8 cellular contexts compared by ENCODE assay signal in genomic region chr5:32710859-32711692, GRCh38. TPM values are rescaled to one million over a fixed set of nuclear protein-coding genes. Genes with fewer than 3 reads are reported as not detected.
DNase-seq lines count a peak whose midpoint lies in the region; ATAC-seq and TF ChIP-seq lines count a peak whose summit lies in the region.

Gene NPR3, plus strand, starts transcription at chr5:32711321. Its CDS starts 456 bp downstream, at chr5:32711777.

- H3K4me3 ChIP-seq in NT2/D1 (ENCODE audit: insufficient read length, low read depth) (peak within 1 kb of the TSS; percentile 36), ectodermal cell (ENCODE audit: insufficient read depth, low read depth, low read length) (peak within 1 kb of the TSS; percentile 31), mesendoderm (ENCODE audit: low read length) (peak within 1 kb of the TSS; percentile 26), upper lobe of right lung (peak within 1 kb of the TSS; percentile 67), SJCRH30 (no peak within 1 kb of the TSS)

- no peaks in the 10 kb centered on the region for H3K79me1 ChIP-seq in mesendoderm (ENCODE audit: low read length)

- peak within 1 kb of the TSS; percentile 65 for H3K56ac ChIP-seq in mesendoderm (ENCODE audit: low read length)

- peak within 1 kb of the TSS; percentile 42 for H3K9ac ChIP-seq in NT2/D1 (ENCODE audit: insufficient read length, low read depth)
- H3K9ac ChIP-seq in mesendoderm (ENCODE audit: low read length) = peak within 1 kb of the TSS; percentile 26

- no peaks in the 10 kb centered on the region for H3K36me3 ChIP-seq in NT2/D1 (ENCODE audit: insufficient read depth, insufficient read length, low read length)
- H3K36me3 ChIP-seq in ectodermal cell (ENCODE audit: control insufficient read depth, insufficient read depth, low read length) = no peaks in the 10 kb centered on the region
- no peaks in the 10 kb centered on the region for H3K36me3 ChIP-seq in mesendoderm (ENCODE audit: control insufficient read depth, insufficient read depth, low read length)
- no peaks in the 10 kb centered on the region for H3K36me3 ChIP-seq in upper lobe of right lung
- H3K36me3 ChIP-seq in SJCRH30 = no peaks in the 10 kb centered on the region

- no peak within 1 kb of the TSS for H3K23ac ChIP-seq in mesendoderm (ENCODE audit: low read length)

- no peak within 1 kb of the TSS for H4K5ac ChIP-seq in mesendoderm (ENCODE audit: low read length)

- no peaks in the 10 kb centered on the region for H3K9me3 ChIP-seq in NT2/D1 (ENCODE audit: insufficient read depth, low read length)
- no peaks in the 10 kb centered on the region for H3K9me3 ChIP-seq in ectodermal cell (ENCODE audit: control insufficient read depth, low read length)
- H3K9me3 ChIP-seq in upper lobe of right lung = no peaks in the 10 kb centered on the region
- H3K9me3 ChIP-seq in SJCRH30 (replicated peaks) = no peaks in the 10 kb centered on the region

- H3K27ac ChIP-seq in ectodermal cell (ENCODE audit: insufficient read depth, low read depth, low read length, poor library complexity, severe bottlenecking) (no peak within 1 kb of the TSS), mesendoderm (ENCODE audit: low read depth, low read length) (no peak within 1 kb of the TSS), upper lobe of right lung (peak within 1 kb of the TSS; percentile 72), SJCRH30 (no peak within 1 kb of the TSS)

- H3K4me1 ChIP-seq in NT2/D1 (ENCODE audit: insufficient read depth, insufficient read length) (peaks cover 9% of the 10 kb centered on the region), ectodermal cell (ENCODE audit: control insufficient read depth, insufficient read depth, low read length) (peaks cover 14% of the 10 kb centered on the region), mesendoderm (ENCODE audit: control insufficient read depth, low read depth, low read length) (peaks cover 4% of the 10 kb centered on the region), upper lobe of right lung (peaks cover 28% of the 10 kb centered on the region), SJCRH30 (no peaks in the 10 kb centered on the region)

- H3K27me3 ChIP-seq in NT2/D1 (ENCODE audit: insufficient read depth, insufficient read length) (peaks cover 77% of the 10 kb centered on the region), ectodermal cell (ENCODE audit: control insufficient read depth, insufficient read depth, low read length, poor library complexity, severe bottlenecking) (peaks cover 86% of the 10 kb centered on the region), mesendoderm (ENCODE audit: insufficient read depth, low read length, poor library complexity) (peaks cover 42% of the 10 kb centered on the region), upper lobe of right lung (peaks cover 26% of the 10 kb centered on the region), SJCRH30 (no peaks in the 10 kb centered on the region)

- ATAC-seq in upper lobe of right lung = peak; percentile 6

- H2BK15ac ChIP-seq in mesendoderm (replicated peaks; ENCODE audit: low read depth) = no peak within 1 kb of the TSS

- intact Hi-C loops in upper lobe of right lung (cut with DNase I) = loop anchor here (10.0 kb wide), 1 partner anchor 134 kb away; no protein-coding TSS in a partner anchor

- TF ChIP-seq CTCF in upper lobe of right lung (IDR thresholded peaks at IDR 0.05) = no peak

- H3K4ac ChIP-seq in mesendoderm (ENCODE audit: low read depth, low read length) = no peak within 1 kb of the TSS

- WGBS in ectodermal cell, 2 experiments = 2 to 3% methylated on average over 34 to 37 of the region's 44 CpGs
- no CpG with 5 or more reads among the region's 44 CpGs for WGBS in mesendoderm (ENCODE audit: extremely low coverage, insufficient coverage, low lambda C conversion rate)

- H4K8ac ChIP-seq in mesendoderm (ENCODE audit: low read depth, low read length) = no peak within 1 kb of the TSS

- peak within 1 kb of the TSS; percentile 78 for H3K4me2 ChIP-seq in mesendoderm (ENCODE audit: low read length)

- no peak within 1 kb of the TSS for H2BK5ac ChIP-seq in mesendoderm (ENCODE audit: low read length)

- DNase-seq in ELR (ENCODE audit: low read depth) (peak; percentile 58), NT2/D1 (ENCODE audit: low read depth, low spot score) (no peak), mesendoderm (no peak), upper lobe of right lung (no peak), hippocampal formation (lab: John Stamatoyannopoulos, UW) (no peak), SJCRH30 (no peak)
- no peak for DNase-seq in NK-92 treated with Interleukin-12 subunit alpha and Interleukin-12 subunit beta, amount 100 ng/mL, for 24 hours (lab: John Stamatoyannopoulos, UW)

- no peaks in the 10 kb centered on the region for H3K79me2 ChIP-seq in mesendoderm (ENCODE audit: control insufficient read depth, insufficient read depth, low read length)

- H2AK5ac ChIP-seq in mesendoderm (ENCODE audit: low read length) = no peak within 1 kb of the TSS

- H2BK120ac ChIP-seq in mesendoderm (ENCODE audit: low read depth, low read length) = no peak within 1 kb of the TSS

- H3K18ac ChIP-seq in mesendoderm (ENCODE audit: low read length) = no peak within 1 kb of the TSS

RNA-seq across cellular contexts. Expression of gene NPR3, which starts in this region (rescaled TPM):
- 3.1 TPM for polyA plus RNA-seq in ectodermal cell (2013, experiment 1 of 4)
- polyA plus RNA-seq in ectodermal cell (2013, experiment 2 of 4) = 3.4 TPM
- 4.4 TPM for polyA plus RNA-seq in ectodermal cell (2013, experiment 3 of 4)
- polyA plus RNA-seq in ectodermal cell (2013, experiment 4 of 4) = 6.0 TPM
- polyA plus RNA-seq in mesendoderm (2013, experiment 1 of 2) = 0.03 TPM
- polyA plus RNA-seq in mesendoderm (2013, experiment 2 of 2) = 0.06 TPM
- total RNA-seq in upper lobe of right lung = 87.2 TPM
- 0.23 and 0.24 TPM in 2 replicates for total RNA-seq in SJCRH30 (2014; rRNA removed; shearing (Covaris generic))

Comparison
In these comparisons a context has a peak if more than half of its experiments do, and no peak if none do; other contexts are left out.
1. RNA of gene NPR3 (total RNA-seq): 87.2 TPM in upper lobe of right lung (single experiment); 0.23 to 0.24 TPM in SJCRH30; every median in the first group is over 10 times any median in the second.